Comparison of ENCODE assay signal across 8 cellular contexts in genomic region chr4:184287697-184288255, GRCh38.
DNase-seq lines count a peak whose midpoint lies in the region; ATAC-seq, FAIRE-seq and TF ChIP-seq lines count a peak whose summit lies in the region.

No MANE protein-coding gene starts in this region.

- H3K4me2 ChIP-seq in keratinocyte (ENCODE audit: control insufficient read depth, extremely low read depth, insufficient read depth, low read depth, low read length): peak overlapping the region; percentile 80

- no peaks in the 10 kb centered on the region for H3K36me3 ChIP-seq in keratinocyte (ENCODE audit: control insufficient read depth in 2 of 2, extremely low read depth in 1 of 2, insufficient read depth in 2 of 2, low read length in 2 of 2)
- no peaks in the 10 kb centered on the region for H3K36me3 ChIP-seq in suprapubic skin

- H3K27ac Mint-ChIP-seq in stimulated activated naive CD8-positive, alpha-beta T cell treated with anti-CD3 and anti-CD28 coated beads, Interleukin-15, Interleukin-2, amounts not matched to agents 100 ng/mL and 50 ng/mL, for 24 hours: peak overlapping the region; percentile 89

- H3K79me2 ChIP-seq in keratinocyte (ENCODE audit: control insufficient read depth, insufficient read depth, low read length): no peaks in the 10 kb centered on the region

- peaks cover 62% of the 10 kb centered on the region for H3K4me1 Mint-ChIP-seq in stimulated activated naive CD8-positive, alpha-beta T cell treated with anti-CD3 and anti-CD28 coated beads, Interleukin-15, Interleukin-2, amounts not matched to agents 100 ng/mL and 50 ng/mL, for 24 hours (ENCODE audit: low read depth)

- H2AFZ ChIP-seq in keratinocyte (ENCODE audit: control insufficient read depth, low read length): peak overlapping the region; percentile 80

- no peak for ATAC-seq in stimulated activated naive CD8-positive, alpha-beta T cell treated with anti-CD3 and anti-CD28 coated beads, Interleukin-15, Interleukin-2, amounts not matched to agents 100 U/mL and 50 U/mL, for 24 hours

- no peaks in the 10 kb centered on the region for H3K9me1 ChIP-seq in keratinocyte (ENCODE audit: control insufficient read depth, extremely low read depth, insufficient read depth, low read length)

- H4K20me1 ChIP-seq in keratinocyte (ENCODE audit: control insufficient read depth, extremely low read depth, insufficient read depth, low read length): no peaks in the 10 kb centered on the region

- dilution Hi-C loops in keratinocyte (cut with MboI; ENCODE audit: extremely low pct_ligation_motif_present, low sequenced_read_pairs): no loop called here

- H3K4me3 ChIP-seq in keratinocyte (ENCODE audit: control insufficient read depth in 2 of 3, extremely low read depth in 1 of 3, insufficient read depth in 2 of 3, low read depth in 1 of 3, low read length in 3 of 3) (peak overlapping the region in 2 of 3 experiments; percentile 18 to 30), suprapubic skin (no peak overlapping the region)

- H3K9me3 ChIP-seq in keratinocyte (ENCODE audit: control insufficient read depth, low read depth, low read length) (no peaks in the 10 kb centered on the region), suprapubic skin (no peaks in the 10 kb centered on the region)

- DNase-seq in stimulated activated naive CD8-positive, alpha-beta T cell treated with anti-CD3 and anti-CD28 coated beads, Interleukin-15, Interleukin-2, amounts not matched to agents 100 U/mL and 50 U/mL, for 24 hours: no peak
- DNase-seq in amniotic epithelial cell (ENCODE audit: low read depth): peak; percentile 76
- no peak for DNase-seq in keratinocyte (ENCODE audit: low read depth, low spot score)
- no peak for DNase-seq in suprapubic skin (ENCODE audit: low spot score in 2 of 2)
- DNase-seq in putamen (ENCODE audit: low spot score): no peak
- DNase-seq in SHP77 treated with DMSO at 0.1 percent for 48 hours (lab: John Stamatoyannopoulos, UW): no peak
- DNase-seq in activated naive CD4-positive, alpha-beta T cell treated with Interleukin-2 at 50 U/mL for 16 hours: no peak

- H3K9ac ChIP-seq in keratinocyte (ENCODE audit: control insufficient read depth, extremely low read depth, insufficient read depth, low read length): peak overlapping the region; percentile 35

- H3K9me3 Mint-ChIP-seq in stimulated activated naive CD8-positive, alpha-beta T cell treated with anti-CD3 and anti-CD28 coated beads, Interleukin-15, Interleukin-2, amounts not matched to agents 100 ng/mL and 50 ng/mL, for 24 hours: no peaks in the 10 kb centered on the region

- no peak for TF ChIP-seq POLR2A in suprapubic skin (IDR thresholded peaks at IDR 0.05)

- WGBS in suprapubic skin: 16% methylated on average over 5 of the region's 5 CpGs

- H3K4me1 ChIP-seq in keratinocyte (ENCODE audit: control insufficient read depth, extremely low read depth, insufficient read depth, low read length) (peaks cover 13% of the 10 kb centered on the region), suprapubic skin (peaks cover 33% of the 10 kb centered on the region)

- H3K27ac ChIP-seq in keratinocyte (ENCODE audit: control insufficient read depth, insufficient read depth, low read length) (no peak overlapping the region), suprapubic skin (peak overlapping the region; percentile 39)

- H3K36me3 Mint-ChIP-seq in stimulated activated naive CD8-positive, alpha-beta T cell treated with anti-CD3 and anti-CD28 coated beads, Interleukin-15, Interleukin-2, amounts not matched to agents 100 ng/mL and 50 ng/mL, for 24 hours (ENCODE audit: low read depth): no peaks in the 10 kb centered on the region

- no peak for TF ChIP-seq EP300 in suprapubic skin (IDR thresholded peaks at IDR 0.05)

- no peaks in the 10 kb centered on the region for H3K27me3 Mint-ChIP-seq in stimulated activated naive CD8-positive, alpha-beta T cell treated with anti-CD3 and anti-CD28 coated beads, Interleukin-15, Interleukin-2, amounts not matched to agents 100 ng/mL and 50 ng/mL, for 24 hours

- peak in 2 of 3 experiments; percentile 31 to 46 for TF ChIP-seq CTCF in keratinocyte (optimal IDR thresholded peaks at IDR 0.05 in 1 of 3, IDR thresholded peaks at IDR 0.05 in 1 of 3, conservative IDR thresholded peaks at IDR 0.05 in 1 of 3; ENCODE audit: extremely low read depth in 1 of 3, insufficient read depth in 2 of 3, low read length in 3 of 3)
- TF ChIP-seq CTCF in suprapubic skin (IDR thresholded peaks at IDR 0.05): no peak

- FAIRE-seq in keratinocyte (lab: Jason Lieb, UNC): peak; percentile 23

- H3K4me3 Mint-ChIP-seq in stimulated activated naive CD8-positive, alpha-beta T cell treated with anti-CD3 and anti-CD28 coated beads, Interleukin-15, Interleukin-2, amounts not matched to agents 100 ng/mL and 50 ng/mL, for 24 hours: peak overlapping the region; percentile 63

- H3K27me3 ChIP-seq in keratinocyte (ENCODE audit: control insufficient read depth, extremely low read depth, insufficient read depth, low read length) (no peaks in the 10 kb centered on the region), suprapubic skin (no peaks in the 10 kb centered on the region)

Comparison
In these comparisons a context has a peak if more than half of its experiments do, and no peak if none do; other contexts are left out.
1. CTCF ChIP-seq: peak in keratinocyte (2 of 3); none in suprapubic skin (0 of 2).